In the genomic region with DNA sequence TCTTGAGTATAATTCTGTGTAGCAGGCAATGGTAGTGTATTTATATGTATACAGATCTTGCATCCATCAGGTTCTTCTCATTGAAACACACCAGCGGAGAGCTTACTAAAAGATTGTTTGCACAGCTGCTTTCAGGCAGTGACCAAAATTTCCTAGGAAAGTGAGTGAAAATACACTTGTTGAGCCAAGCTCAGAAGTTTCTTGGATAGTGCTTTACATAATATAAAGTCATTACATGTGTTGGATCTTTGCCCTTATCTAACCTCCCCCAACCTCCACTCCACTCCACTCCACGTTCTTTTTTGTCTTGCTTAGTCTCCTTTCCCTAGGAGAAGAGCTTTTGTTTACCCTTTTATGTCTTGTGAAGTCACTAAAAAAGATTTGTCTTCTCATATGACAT, we compare ENCODE assay signal across 18 cellular contexts. TPM values are rescaled to one million over a fixed set of nuclear protein-coding genes. Genes with fewer than 3 reads are reported as not detected.
DNase-seq lines count a peak whose midpoint lies in the region; ATAC-seq, FAIRE-seq and TF ChIP-seq lines count a peak whose summit lies in the region.
"Had no signal": no experiment of that assay in that cellular context is flagged by ENCODE, and none has a peak within 500 bp of the region (broad histone marks: within the 10 kb centered on the region; RNA-seq: fewer than 3 reads in every experiment).

No MANE protein-coding gene starts in this region.

- no peaks in the 10 kb centered on the region for H3K9me3 Mint-ChIP-seq in osteocyte (ENCODE audit: unreplicated experiment)

- H3K36me3 Mint-ChIP-seq in osteocyte (ENCODE audit: unreplicated experiment): no peaks in the 10 kb centered on the region
- H3K36me3 Mint-ChIP-seq: CD8-positive, alpha-beta memory T cell had no signal

- TF ChIP-seq CTCF in A549 (IDR thresholded peaks at IDR 0.05): no peak
- TF ChIP-seq CTCF in astrocyte of the spinal cord (IDR thresholded peaks at IDR 0.05; ENCODE audit: low read depth, low read length): no peak
- TF ChIP-seq CTCF in osteocyte (IDR thresholded peaks at IDR 0.05): no peak

- H3K4me3 ChIP-seq in A549 (no peak overlapping the region), astrocyte of the spinal cord (ENCODE audit: low read depth, low read length) (no peak overlapping the region)
- H3K4me3 ChIP-seq: BLaER1, GM12878 had no signal

- no peak overlapping the region for H3K27ac Mint-ChIP-seq in osteocyte (ENCODE audit: unreplicated experiment)
- H3K27ac Mint-ChIP-seq: CD8-positive, alpha-beta memory T cell had no signal

- in situ Hi-C loops in astrocyte of the spinal cord (cut with HindIII; ENCODE audit: low sequenced_read_pairs): no loop called here

- H3K27me3 Mint-ChIP-seq in osteocyte (ENCODE audit: unreplicated experiment): no peaks in the 10 kb centered on the region
- H3K27me3 Mint-ChIP-seq: CD8-positive, alpha-beta memory T cell had no signal

- WGBS in A549 (ENCODE audit: missing lambda C conversion rate): 44% methylated on average over 2 of the region's 2 CpGs

- H3K4me1 Mint-ChIP-seq in osteocyte (ENCODE audit: unreplicated experiment): no peaks in the 10 kb centered on the region
- H3K4me1 Mint-ChIP-seq: CD8-positive, alpha-beta memory T cell had no signal

- H3K9me3 ChIP-seq in A549: no peaks in the 10 kb centered on the region
- H3K9me3 ChIP-seq: BLaER1 had no signal

- no peak for TF ChIP-seq RAD21 in A549 (conservative IDR thresholded peaks at IDR 0.05 in 1 of 2, IDR thresholded peaks at IDR 0.05 in 1 of 2)

- no peak for TF ChIP-seq EP300 in A549 (IDR thresholded peaks at IDR 0.05)

- peak; percentile 65 for FAIRE-seq in A549 (lab: Jason Lieb, UNC)
- FAIRE-seq: GM12878, GM18507 had no signal

- ATAC-seq in A549: no peak
- no peak for ATAC-seq in HG03139 (IDR thresholded peaks at IDR 0.05; ENCODE audit: unreplicated experiment)
- ATAC-seq: GM12878 had no signal

- no peak overlapping the region for H3K4me2 ChIP-seq in A549
- H3K4me2 ChIP-seq: BLaER1 had no signal

- no peak for TF ChIP-seq POLR2A in A549 (IDR thresholded peaks at IDR 0.05; ENCODE audit: low read length)

- H3K4me1 ChIP-seq in A549: peaks cover 31% of the 10 kb centered on the region
- H3K4me1 ChIP-seq: BLaER1 had no signal

- CTCF ChIA-PET in A549 (lab: Yijun Ruan, JAX): interaction anchor here (1.3 kb wide), 1 partner anchor 878 kb away, joined by 3 read pairs; no protein-coding TSS in a partner anchor

- POLR2A ChIA-PET in A549 (lab: Yijun Ruan, JAX): no interaction called here

- no peak overlapping the region for H3K4me3 Mint-ChIP-seq in osteocyte (ENCODE audit: unreplicated experiment)
- H3K4me3 Mint-ChIP-seq: CD8-positive, alpha-beta memory T cell had no signal

- H3K27ac ChIP-seq in A549: no peak overlapping the region
- H3K27ac ChIP-seq: BLaER1 had no signal

- DNase-seq in A549 (ENCODE audit: low read depth in 1 of 2, low spot score in 1 of 2) (no peak), COLO668 (lab: John Stamatoyannopoulos, UW; ENCODE audit: unreplicated experiment) (peak; percentile 1), NCI-H187 treated with DMSO at 0.1 percent for 48 hours (lab: John Stamatoyannopoulos, UW) (peak; percentile 42), astrocyte of the spinal cord (ENCODE audit: low read depth, low spot score) (peak; percentile 20), osteocyte (ENCODE audit: extremely low spot score, unreplicated experiment) (no peak), T-helper 9 cell (no peak)
- DNase-seq: CD8-positive, alpha-beta memory T cell; DMS 273 treated with DMSO at 0.1 percent for 48 hours; H7; NCI-H1694 treated with DMSO at 0.1 percent for 48 hours; NCI-H2227 treated with DMSO at 0.1 percent for 48 hours; SIG-M5; T-helper 2 cell had no signal

TF ChIP-seq in A549, 52 proteins besides CTCF, POLR2A, EP300 and RAD21:
- no peak for TF ChIP-seq KDM1A (IDR thresholded peaks at IDR 0.05; ENCODE audit: low read depth)
- TF ChIP-seq TP53 (CRISPR knock-in tag; IDR thresholded peaks at IDR 0.05): no peak
- TF ChIP-seq, protein P1, sequence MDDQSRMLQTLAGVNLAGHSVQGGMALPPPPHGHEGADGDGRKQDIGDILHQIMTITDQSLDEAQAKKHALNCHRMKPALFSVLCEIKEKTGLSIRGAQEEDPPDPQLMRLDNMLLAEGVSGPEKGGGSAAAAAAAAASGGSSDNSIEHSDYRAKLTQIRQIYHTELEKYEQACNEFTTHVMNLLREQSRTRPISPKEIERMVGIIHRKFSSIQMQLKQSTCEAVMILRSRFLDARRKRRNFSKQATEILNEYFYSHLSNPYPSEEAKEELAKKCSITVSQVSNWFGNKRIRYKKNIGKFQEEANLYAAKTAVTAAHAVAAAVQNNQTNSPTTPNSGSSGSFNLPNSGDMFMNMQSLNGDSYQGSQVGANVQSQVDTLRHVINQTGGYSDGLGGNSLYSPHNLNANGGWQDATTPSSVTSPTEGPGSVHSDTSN (IDR thresholded peaks at IDR 0.05): no peak
- TF ChIP-seq NPAS2 (CRISPR knock-in tag; IDR thresholded peaks at IDR 0.05; ENCODE audit: borderline replicate concordance): no peak
- TF ChIP-seq, protein P2, sequence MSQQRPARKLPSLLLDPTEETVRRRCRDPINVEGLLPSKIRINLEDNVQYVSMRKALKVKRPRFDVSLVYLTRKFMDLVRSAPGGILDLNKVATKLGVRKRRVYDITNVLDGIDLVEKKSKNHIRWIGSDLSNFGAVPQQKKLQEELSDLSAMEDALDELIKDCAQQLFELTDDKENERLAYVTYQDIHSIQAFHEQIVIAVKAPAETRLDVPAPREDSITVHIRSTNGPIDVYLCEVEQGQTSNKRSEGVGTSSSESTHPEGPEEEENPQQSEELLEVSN (IDR thresholded peaks at IDR 0.05; ENCODE audit: borderline replicate concordance, low read depth): no peak
- TF ChIP-seq, protein P3, sequence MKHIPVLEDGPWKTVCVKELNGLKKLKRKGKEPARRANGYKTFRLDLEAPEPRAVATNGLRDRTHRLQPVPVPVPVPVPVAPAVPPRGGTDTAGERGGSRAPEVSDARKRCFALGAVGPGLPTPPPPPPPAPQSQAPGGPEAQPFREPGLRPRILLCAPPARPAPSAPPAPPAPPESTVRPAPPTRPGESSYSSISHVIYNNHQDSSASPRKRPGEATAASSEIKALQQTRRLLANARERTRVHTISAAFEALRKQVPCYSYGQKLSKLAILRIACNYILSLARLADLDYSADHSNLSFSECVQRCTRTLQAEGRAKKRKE (CRISPR knock-in tag; IDR thresholded peaks at IDR 0.05; ENCODE audit: low read depth): no peak
- no peak for TF ChIP-seq MAFK (IDR thresholded peaks at IDR 0.05; ENCODE audit: partially characterized antibody)
TF ChIP-seq in A549: peak in this region for 0.

RNA-seq across cellular contexts. Expression of a gene that starts 34.1 kb away (rescaled TPM):
- polyA plus RNA-seq in A549 (2011; rRNA removed) (11.4 and 12.7 TPM in 2 replicates), A549 (2017; fragmentation: RNase III; extraction: RNeasy Plus Mini Kit Qiagen cat#74134 plus additional on column Dnase treatment) (4.9 to 6.0 TPM (median 5.8 TPM) in 3 replicates)
- polyA plus RNA-seq in A549 (2012; cell fraction: cytosol; rRNA removed): 2.9 and 3.7 TPM in 2 replicates
- 12.5 and 13.3 TPM in 2 replicates for polyA plus RNA-seq in A549 (2012; cell fraction: nucleus; rRNA removed)
- polyA minus RNA-seq in A549 (2011; rRNA and poly(A)+ RNA removed): 24.3 and 25.7 TPM in 2 replicates
- total RNA-seq in osteocyte: 1.1 and 2.5 TPM in 2 replicates
- total RNA-seq: G401 had no signal

Comparison
In these comparisons a context has a peak if more than half of its experiments do, and no peak if none do; other contexts are left out.
1. DNase-seq: peak in COLO668 (single experiment), NCI-H187 treated with DMSO at 0.1 percent for 48 hours (single experiment) and astrocyte of the spinal cord (single experiment); none in A549 (0 of 2), osteocyte (single experiment) and T-helper 9 cell (single experiment).